In the genomic region with DNA sequence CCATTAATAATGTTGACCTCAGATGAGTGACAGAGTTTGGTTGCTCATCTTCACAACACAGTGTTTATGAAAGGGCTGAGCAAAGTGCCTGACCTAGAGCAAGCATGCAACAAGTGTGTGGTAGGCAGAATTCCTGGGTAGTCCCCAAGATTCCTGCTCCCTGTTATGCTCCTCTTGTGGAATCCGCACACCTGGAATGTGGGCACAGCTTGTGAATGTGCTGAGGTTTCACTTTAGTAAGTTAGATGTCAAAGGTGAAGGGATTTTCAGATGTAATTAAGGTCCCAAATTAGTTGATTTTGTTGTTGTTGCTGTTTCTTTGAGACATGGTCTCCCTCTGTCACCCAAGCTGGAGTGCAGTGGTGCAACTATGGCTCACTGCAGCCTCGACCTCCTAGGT, we compare ENCODE assay signal across 23 cellular contexts. TPM values are rescaled to one million over a fixed set of nuclear protein-coding genes. Genes with fewer than 3 reads are reported as not detected.
A peak's percentile ranks its signal among the peaks of the same experiment; 100 is the strongest.
DNase-seq lines count a peak whose midpoint lies in the region; ATAC-seq, FAIRE-seq and TF ChIP-seq lines count a peak whose summit lies in the region.
"Had no signal": no experiment of that assay in that cellular context is flagged by ENCODE, and none has a peak within 500 bp of the region (broad histone marks: within the 10 kb centered on the region; RNA-seq: fewer than 3 reads in every experiment).

No MANE protein-coding gene starts in this region.

- no peaks in the 10 kb centered on the region for H4K20me1 ChIP-seq in OCI-LY7 (ENCODE audit: insufficient read depth, low read length)

- H3K9me2 ChIP-seq in OCI-LY7 (ENCODE audit: insufficient read depth, low read length), result no peaks in the 10 kb centered on the region

- ATAC-seq in A549, result no peak
- no peak for ATAC-seq in HG03521 (IDR thresholded peaks at IDR 0.05; ENCODE audit: unreplicated experiment)

- H3K4me2 ChIP-seq in A549 (no peak overlapping the region), OCI-LY7 (ENCODE audit: low read length) (no peak overlapping the region)

- no peak for FAIRE-seq in A549 (lab: Jason Lieb, UNC)
- FAIRE-seq: GM12891, GM18507 had no signal

- H3K9me3 ChIP-seq in A549, result 0 out of 3 replicates have a peak, but pooled peaks cover 2% of the 10 kb centered on the region
- H3K9me3 ChIP-seq in OCI-LY7 (ENCODE audit: low read length), result 0 out of 2 replicates have a peak, but pooled peaks cover 4% of the 10 kb centered on the region

- CTCF ChIA-PET in A549 (lab: Yijun Ruan, JAX), result interaction anchor here (3.5 kb wide), 1 partner anchor 14 kb away, joined by 13 read pairs; no protein-coding TSS in a partner anchor
- CTCF ChIA-PET in OCI-LY7 (lab: Charles Lee; ENCODE audit: unreplicated experiment), result no interaction called here

- H3K27ac ChIP-seq in A549 (no peak overlapping the region), OCI-LY7 (ENCODE audit: low read depth, low read length, poor library complexity, severe bottlenecking) (no peak overlapping the region)

- no peak for DNase-seq in A549 (ENCODE audit: low read depth in 1 of 2, low spot score in 1 of 2)
- DNase-seq in OCI-LY7 (ENCODE audit: low spot score), result no peak
- peak; percentile 43 for DNase-seq in kidney tubule cell (ENCODE audit: low spot score)
- DNase-seq in renal cortical epithelial cell (ENCODE audit: low read depth), result peak; percentile 64
- DNase-seq in NCI-H2171 treated with DMSO at 0.1 percent for 48 hours (lab: John Stamatoyannopoulos, UW), result no peak
- DNase-seq in activated naive CD4-positive, alpha-beta T cell treated with Interleukin-2 at 50 U/mL for 16 hours, result no peak
- DNase-seq: 8988T; C1 segment of cervical spinal cord; Calu3; CD4-positive, alpha-beta memory T cell; COR-L47; DMS53; DMS79 treated with DMSO at 0.1 percent for 48 hours; GF-D8; GOT3; H7; HCEC 1CT had no signal

- TF ChIP-seq RAD21 in A549 (conservative IDR thresholded peaks at IDR 0.05 in 1 of 2, IDR thresholded peaks at IDR 0.05 in 1 of 2), result no peak

- TF ChIP-seq CTCF in A549 (IDR thresholded peaks at IDR 0.05), result no peak
- TF ChIP-seq CTCF in OCI-LY7 (conservative IDR thresholded peaks at IDR 0.05; ENCODE audit: low read length), result no peak

- H3K4me3 ChIP-seq in A549 (no peak overlapping the region), OCI-LY7 (ENCODE audit: low read depth, low read length, poor library complexity, severe bottlenecking) (no peak overlapping the region)

- intact Hi-C loops in OCI-LY7 (cut with micrococcal nuclease; ENCODE audit: unreplicated experiment), result no loop called here

- no peak for TF ChIP-seq EP300 in A549 (IDR thresholded peaks at IDR 0.05)

- peaks cover 20% of the 10 kb centered on the region; the same call in 2 of the 3 replicates for H3K4me1 ChIP-seq in A549
- H3K4me1 ChIP-seq in OCI-LY7 (ENCODE audit: insufficient read depth, low read length, poor library complexity, severe bottlenecking), result peaks cover 8% of the 10 kb centered on the region

- WGBS in A549 (ENCODE audit: missing lambda C conversion rate), result 56% methylated on average over 2 of the region's 2 CpGs

- no peaks in the 10 kb centered on the region for H3K36me3 ChIP-seq in OCI-LY7 (ENCODE audit: insufficient read depth, low read length)

- POLR2A ChIA-PET in A549 (lab: Yijun Ruan, JAX) (no interaction called here), OCI-LY7 (lab: Charles Lee) (no interaction called here)

- no peaks in the 10 kb centered on the region for H3K79me2 ChIP-seq in OCI-LY7 (ENCODE audit: insufficient read depth, low read depth, low read length)

- no TSS peak for BruUV-seq in OCI-LY7 (replicated peaks; lab: Mats Ljungman, UMichigan)

- no peak for TF ChIP-seq POLR2A in A549 (IDR thresholded peaks at IDR 0.05; ENCODE audit: low read length)

- peak overlapping the region; percentile 27; the same call in 1 of the 2 replicates for H2AFZ ChIP-seq in OCI-LY7 (ENCODE audit: low read length)

TF ChIP-seq in A549, 52 proteins besides CTCF, POLR2A, EP300 and RAD21:
- TF ChIP-seq MAFK (IDR thresholded peaks at IDR 0.05; ENCODE audit: partially characterized antibody) (peak; percentile 19), SREBF2 (IDR thresholded peaks at IDR 0.05) (no peak)
TF ChIP-seq in A549: peak in this region for 1.

RNA-seq across cellular contexts. Expression of a gene that starts 20.7 kb away (rescaled TPM):
- polyA plus RNA-seq in A549 (2011; rRNA removed) (not detected in 2 replicates), A549 (2017; fragmentation: RNase III; extraction: RNeasy Plus Mini Kit Qiagen cat#74134 plus additional on column Dnase treatment) (0.07 TPM in 1 of 3 replicates, not detected in the others)
- not detected in 2 replicates for polyA plus RNA-seq in A549 (2012; cell fraction: cytosol; rRNA removed)
- not detected in 2 replicates for polyA plus RNA-seq in A549 (2012; cell fraction: nucleus; rRNA removed)
- polyA minus RNA-seq in A549 (2011; rRNA and poly(A)+ RNA removed), result not detected in 2 replicates
- 0.03 and 0.38 TPM in 2 replicates for total RNA-seq in OCI-LY7 (2014; rRNA removed; shearing (Covaris generic))
- total RNA-seq in OCI-LY7 (2022) (not detected in 2 replicates), renal cortical epithelial cell (2.9 and 25.4 TPM in 2 replicates)
- total RNA-seq: A673, Calu3, G401 had no signal
- polyA plus RNA-seq: BJ had no signal

Comparison
In these comparisons a context has a peak if more than half of its experiments do, and no peak if none do; other contexts are left out.
1. DNase-seq: peak in kidney tubule cell (single experiment) and renal cortical epithelial cell (single experiment); none in A549 (0 of 2), OCI-LY7 (single experiment), NCI-H2171 treated with DMSO at 0.1 percent for 48 hours (single experiment) and activated naive CD4-positive, alpha-beta T cell treated with Interleukin-2 at 50 U/mL for 16 hours (single experiment).